In genomic region chr22:27576413-27576812, GRCh38 we compare ENCODE assay signal across 1 cellular context.
TF ChIP-seq lines count a peak whose summit lies in the region.

No MANE protein-coding gene starts in this region.

TF ChIP-seq in endothelial cell of umbilical vein, 7 proteins besides CTCF, POLR2A, EP300 and RAD21:
- TF ChIP-seq MYC (IDR thresholded peaks at IDR 0.05; ENCODE audit: low read depth, low read length): no peak
- TF ChIP-seq EZH2 (IDR thresholded peaks at IDR 0.05; ENCODE audit: borderline replicate concordance, low read depth, low read length, severe bottlenecking): no peak
